11 cellular contexts compared by ENCODE assay signal in genomic region chr19:38830039-38830733, GRCh38. TPM values are rescaled to one million over a fixed set of nuclear protein-coding genes. Genes with fewer than 3 reads are reported as not detected.
DNase-seq lines count a peak whose midpoint lies in the region; ATAC-seq, FAIRE-seq and TF ChIP-seq lines count a peak whose summit lies in the region.
"Had no signal": no experiment of that assay in that cellular context is flagged by ENCODE, and none has a peak within 500 bp of the region (broad histone marks: within the 10 kb centered on the region; RNA-seq: fewer than 3 reads in every experiment).

No MANE protein-coding gene starts in this region.

- POLR2A ChIA-PET in HepG2 (lab: Yijun Ruan, JAX): interaction anchor here (1.9 to 6.2 kb wide), 6 partner anchors 9 to 177 kb away, joined by 4 to 148 read pairs (median 17); partner anchors contain the start of genes HNRNPL, MRPS12 and SARS2

- FAIRE-seq in HepG2 (lab: Jason Lieb, UNC): no peak
- FAIRE-seq: GM19239 had no signal

- H3K4me3 Mint-ChIP-seq in activated naive CD8-positive, alpha-beta T cell: peak overlapping the region; percentile 93

- BruUV-seq in HepG2 (replicated peaks; lab: Mats Ljungman, UMichigan): no TSS peak

- TF ChIP-seq RAD21 in HepG2 (CRISPR knock-in tag; IDR thresholded peaks at IDR 0.05): no peak

- H3K36me3 ChIP-seq in heart left ventricle (peaks cover 0 to 53% (median 41%) of the 10 kb centered on the region in 9 donors), HepG2 (replicated peaks in 1 of 2; ENCODE audit: control insufficient read depth in 1 of 2, insufficient read depth in 2 of 2, low read length in 2 of 2) (peaks cover 6 to 19% of the 10 kb centered on the region in 2 experiments; a peak in 4 of 5 replicates), upper lobe of left lung (peaks cover 0 to 39% (median 25%) of the 10 kb centered on the region in 4 donors)

- H3K9me3 ChIP-seq in heart left ventricle (no peaks in the 10 kb centered on the region), HepG2 (ENCODE audit: low read length) (no peaks in the 10 kb centered on the region), upper lobe of left lung (no peaks in the 10 kb centered on the region)

- no peak overlapping the region for H3K27ac Mint-ChIP-seq in activated naive CD8-positive, alpha-beta T cell

- H3K27me3 ChIP-seq in heart left ventricle (no peaks in the 10 kb centered on the region), HepG2 (ENCODE audit: control insufficient read depth in 1 of 2, insufficient read depth in 2 of 2, low read length in 2 of 2) (no peaks in the 10 kb centered on the region; a peak in 1 of 5 replicates), upper lobe of left lung (no peaks in the 10 kb centered on the region)

- intact Hi-C loops in heart left ventricle (cut with DNase I) (loop anchor here in 6 of 10 donors (2.0 to 10.0 kb wide), 8 partner anchors 19 to 195 kb away; partner anchors contain the start of genes ACTN4 (in 1 of the 6), HNRNPL (in 1 of the 6), NFKBIB (in 1 of the 6) and SIRT2 (in 1 of the 6)), Right ventricle myocardium superior (cut with DNase I) (no loop called here), HepG2 (cut with micrococcal nuclease; ENCODE audit: unreplicated experiment) (loop anchor here (2.0 to 10.0 kb wide), 3 partner anchors 21 to 175 kb away; no protein-coding TSS in a partner anchor), lower leg skin (cut with DNase I; ENCODE audit: low total_unique reads) (loop anchor here (10.0 kb wide), 1 partner anchor 195 kb away; no protein-coding TSS in a partner anchor)

- ATAC-seq in heart left ventricle (no peak), Right ventricle myocardium superior (ENCODE audit: poor library complexity) (no peak), HepG2 (no peak), upper lobe of left lung (ENCODE audit: low FRiP score in 2 of 2) (no peak)

- no peaks in the 10 kb centered on the region for H4K20me1 ChIP-seq in HepG2 (ENCODE audit: insufficient read depth, low read length)

- 79 to 87% (median 84%) methylated on average over 4 of the region's 4 CpGs for WGBS in heart left ventricle, 4 donors
- 89% methylated on average over 4 of the region's 4 CpGs for WGBS in HepG2 (ENCODE audit: low lambda C conversion rate)
- 74 to 85% methylated on average over 4 of the region's 4 CpGs for WGBS in upper lobe of left lung, 2 donors
- 68 to 73% methylated on average over 4 of the region's 4 CpGs for WGBS in lower leg skin, 2 donors

- H3K4me3 ChIP-seq in heart left ventricle: peak overlapping the region in 9 of 12 donors; percentile 43 to 90 (median 71)
- H3K4me3 ChIP-seq in HepG2 (replicated peaks in 1 of 3; ENCODE audit: insufficient read depth in 1 of 3, low read depth in 2 of 3, low read length in 3 of 3): no peak overlapping the region; a peak in 1 of 6 replicates
- H3K4me3 ChIP-seq in upper lobe of left lung: peak overlapping the region in 1 of 4 donors; percentile 84
- no peak overlapping the region for H3K4me3 ChIP-seq in lower leg skin (ENCODE audit: low read depth, poor library complexity, severe bottlenecking)

- TF ChIP-seq CTCF in heart left ventricle (IDR thresholded peaks at IDR 0.05) (no peak), HepG2 (CRISPR knock-in tag; IDR thresholded peaks at IDR 0.05) (no peak), upper lobe of left lung (IDR thresholded peaks at IDR 0.05) (no peak), lower leg skin (IDR thresholded peaks at IDR 0.05) (no peak)

- DNase-seq in heart left ventricle (no peak), Right ventricle myocardium superior (no peak), HepG2 (ENCODE audit: low spot score) (no peak), upper lobe of left lung (no peak), Kasumi-1 (lab: John Stamatoyannopoulos, UW) (no peak), DMS 273 treated with DMSO at 0.1 percent for 48 hours (lab: John Stamatoyannopoulos, UW) (no peak), lower leg skin (ENCODE audit: low spot score in 2 of 2) (no peak)
- DNase-seq: effector CD8-positive, alpha-beta T cell had no signal

- no peaks in the 10 kb centered on the region for H3K9me3 Mint-ChIP-seq in activated naive CD8-positive, alpha-beta T cell (ENCODE audit: low read depth)

- H3K27ac ChIP-seq in heart left ventricle: peak overlapping the region in 7 of 12 donors; percentile 11 to 95 (median 93)
- H3K27ac ChIP-seq in HepG2 (ENCODE audit: extremely low read length, insufficient read depth, low read length): peak overlapping the region; percentile 27
- peak overlapping the region in 3 of 4 donors; percentile 91 to 97 (median 97) for H3K27ac ChIP-seq in upper lobe of left lung

- H2AFZ ChIP-seq in HepG2 (ENCODE audit: low read length): no peak overlapping the region

- H3K36me3 Mint-ChIP-seq in activated naive CD8-positive, alpha-beta T cell: peaks cover 5% of the 10 kb centered on the region

- no peaks in the 10 kb centered on the region for H3K27me3 Mint-ChIP-seq in activated naive CD8-positive, alpha-beta T cell

- TF ChIP-seq EP300 in HepG2 (IDR thresholded peaks at IDR 0.05; ENCODE audit: low read depth in 2 of 2, low read length in 2 of 2) (no peak), HepG2 (CRISPR knock-in tag; IDR thresholded peaks at IDR 0.05; ENCODE audit: borderline replicate concordance) (no peak), upper lobe of left lung (IDR thresholded peaks at IDR 0.05) (no peak)

- H3K4me1 Mint-ChIP-seq in activated naive CD8-positive, alpha-beta T cell (ENCODE audit: low read depth): peaks cover 44% of the 10 kb centered on the region

- peaks cover 8% of the 10 kb centered on the region for H3K79me2 ChIP-seq in HepG2 (ENCODE audit: insufficient read depth, low read length)

- H3K9ac ChIP-seq in HepG2 (ENCODE audit: insufficient read depth, low read depth, low read length): peak overlapping the region; percentile 95; the same call in 1 of the 2 replicates

- TF ChIP-seq POLR2A in heart left ventricle (IDR thresholded peaks at IDR 0.05) (no peak), HepG2 (IDR thresholded peaks at IDR 0.05; ENCODE audit: insufficient read depth in 1 of 2, low read depth in 2 of 2, low read length in 2 of 2) (no peak), upper lobe of left lung (IDR thresholded peaks at IDR 0.05) (no peak), lower leg skin (IDR thresholded peaks at IDR 0.05) (no peak)

- CTCF ChIA-PET in HepG2 (lab: Yijun Ruan, JAX; ENCODE audit: low intra/inter-chr PET ratio, low total read pairs): no interaction called here

- peak overlapping the region; percentile 94 for H3K4me2 ChIP-seq in HepG2 (ENCODE audit: low read depth, low read length)

- in situ Hi-C loops in HepG2 (cut with HindIII; ENCODE audit: extremely low pct_ligation_motif_present, low pct_unique_long_range_greater_than_20kb): loop anchor here (5.0 kb wide), 1 partner anchor 88 kb away; the partner anchor contains the start of gene CAPN12

- peaks cover 0 to 49% (median 36%) of the 10 kb centered on the region in 12 donors for H3K4me1 ChIP-seq in heart left ventricle
- peaks cover 46% of the 10 kb centered on the region for H3K4me1 ChIP-seq in HepG2 (ENCODE audit: insufficient read depth, low read length)
- peaks cover 24 to 44% (median 36%) of the 10 kb centered on the region in 4 donors for H3K4me1 ChIP-seq in upper lobe of left lung

RNA-seq across cellular contexts. Expression of gene ECH1, which starts 1.4 kb away (rescaled TPM):
- 100 to 1,000 TPM; 382 to 799 (median 564) TPM for total RNA-seq in heart left ventricle
- polyA plus RNA-seq in heart left ventricle: 1,000 to 10,000 TPM in 1 of 2 donors, 100 to 1,000 TPM in 1; 446 to 1,292 TPM
- total RNA-seq in Right ventricle myocardium superior: 1,260 TPM
- 45.4 and 54.8 TPM in 2 replicates for total RNA-seq in HepG2 (2016; rRNA removed; fragmentation: Illumina TruSeq; extraction: Trizol)
- 17.9 and 23.1 TPM in 2 replicates for total RNA-seq in HepG2 (2016; cell fraction: cytosol; rRNA removed; fragmentation: Illumina TruSeq; extraction: Trizol; ENCODE audit: low read depth)
- 41.2 and 57.4 TPM in 2 replicates for total RNA-seq in HepG2 (2016; cell fraction: insoluble cytoplasmic fraction; rRNA removed; fragmentation: Illumina TruSeq; extraction: Trizol)
- 15.1 and 19.6 TPM in 2 replicates for total RNA-seq in HepG2 (2016; cell fraction: membrane; rRNA removed; fragmentation: Illumina TruSeq; extraction: Trizol)
- total RNA-seq in HepG2 (2016; cell fraction: nucleus; rRNA removed; fragmentation: Illumina TruSeq; extraction: Trizol): 31.4 and 37.2 TPM in 2 replicates
- polyA plus RNA-seq in HepG2 (2011; rRNA removed): 198 and 277 TPM in 2 replicates
- polyA plus RNA-seq in HepG2 (2011; cell fraction: cytosol; rRNA removed): 180 and 200 TPM in 2 replicates
- 123 and 139 TPM in 2 replicates for polyA plus RNA-seq in HepG2 (2011; cell fraction: nucleus; rRNA removed)
- 231 and 273 TPM in 2 replicates for polyA plus RNA-seq in HepG2 (2012)
- polyA plus RNA-seq in HepG2 (2016; cell fraction: cytosol; fragmentation: Illumina TruSeq; extraction: Trizol; ENCODE audit: low read depth): 49.8 and 49.9 TPM in 2 replicates
- polyA plus RNA-seq in HepG2 (2016; cell fraction: insoluble cytoplasmic fraction; fragmentation: Illumina TruSeq; extraction: Trizol; ENCODE audit: low read depth): 244 and 262 TPM in 2 replicates
- polyA plus RNA-seq in HepG2 (2016; cell fraction: membrane; fragmentation: Illumina TruSeq; extraction: Trizol; ENCODE audit: low read depth): 43.5 and 46.5 TPM in 2 replicates
- 142 and 151 TPM in 2 replicates for polyA plus RNA-seq in HepG2 (2016; cell fraction: nucleus; fragmentation: Illumina TruSeq; extraction: Trizol; ENCODE audit: insufficient read depth, low read depth)
- 119 and 143 TPM in 2 replicates for polyA minus RNA-seq in HepG2 (2011; rRNA and poly(A)+ RNA removed; ENCODE audit: low replicate concordance)
- polyA minus RNA-seq in HepG2 (2011; cell fraction: cytosol; rRNA and poly(A)+ RNA removed): 74.8 and 77.1 TPM in 2 replicates
- 30.3 and 39.7 TPM in 2 replicates for polyA minus RNA-seq in HepG2 (2011; cell fraction: nucleus; rRNA and poly(A)+ RNA removed)
- total RNA-seq in upper lobe of left lung: 100 to 1,000 TPM; 104 to 225 (median 189) TPM
- 100 to 1,000 TPM in 2 of 4 donors, 10 to 100 TPM in 2; 59.4 to 197 (median 109) TPM for total RNA-seq in lower leg skin

RNA-seq across cellular contexts. Expression of gene LGALS4, which starts 17.4 kb away (rescaled TPM):
- total RNA-seq in heart left ventricle (1 to 10 TPM in 2 of 9 donors, under 1 TPM in 5, not detected in 2; 0.35 to 1.3 (median 0.65) TPM), Right ventricle myocardium superior (0.86 TPM), HepG2 (2016; rRNA removed; fragmentation: Illumina TruSeq; extraction: Trizol) (0.24 and 0.32 TPM in 2 replicates), upper lobe of left lung (10 to 100 TPM in 1 of 6 donors, 1 to 10 TPM in 5; 3.1 to 12.3 (median 5.0) TPM), lower leg skin (1 to 10 TPM; 1.1 to 2.7 (median 1.9) TPM)
- polyA plus RNA-seq in heart left ventricle (under 1 TPM; 0.68 to 0.91 TPM), HepG2 (2011; rRNA removed) (0.48 and 0.71 TPM in 2 replicates)
- not detected in 2 replicates for total RNA-seq in HepG2 (2016; cell fraction: cytosol; rRNA removed; fragmentation: Illumina TruSeq; extraction: Trizol; ENCODE audit: low read depth)
- 0.39 TPM in 1 of 2 replicates, not detected in the other for total RNA-seq in HepG2 (2016; cell fraction: insoluble cytoplasmic fraction; rRNA removed; fragmentation: Illumina TruSeq; extraction: Trizol)
- 0.31 TPM in 1 of 2 replicates, not detected in the other for total RNA-seq in HepG2 (2016; cell fraction: membrane; rRNA removed; fragmentation: Illumina TruSeq; extraction: Trizol)
- 0.28 and 0.41 TPM in 2 replicates for total RNA-seq in HepG2 (2016; cell fraction: nucleus; rRNA removed; fragmentation: Illumina TruSeq; extraction: Trizol)
- polyA plus RNA-seq in HepG2 (2011; cell fraction: cytosol; rRNA removed): 0.26 and 0.30 TPM in 2 replicates
- 2.4 and 2.9 TPM in 2 replicates for polyA plus RNA-seq in HepG2 (2011; cell fraction: nucleus; rRNA removed)
- polyA plus RNA-seq in HepG2 (2012): 0.59 and 0.87 TPM in 2 replicates
- polyA plus RNA-seq in HepG2 (2016; cell fraction: cytosol; fragmentation: Illumina TruSeq; extraction: Trizol; ENCODE audit: low read depth): 0.17 TPM in 1 of 2 replicates, not detected in the other
- not detected in 2 replicates for polyA plus RNA-seq in HepG2 (2016; cell fraction: insoluble cytoplasmic fraction; fragmentation: Illumina TruSeq; extraction: Trizol; ENCODE audit: low read depth)
- 0.26 TPM in 1 of 2 replicates, not detected in the other for polyA plus RNA-seq in HepG2 (2016; cell fraction: membrane; fragmentation: Illumina TruSeq; extraction: Trizol; ENCODE audit: low read depth)
- 2.4 TPM in 1 of 2 replicates, not detected in the other for polyA plus RNA-seq in HepG2 (2016; cell fraction: nucleus; fragmentation: Illumina TruSeq; extraction: Trizol; ENCODE audit: insufficient read depth, low read depth)
- 0.42 and 0.68 TPM in 2 replicates for polyA minus RNA-seq in HepG2 (2011; rRNA and poly(A)+ RNA removed; ENCODE audit: low replicate concordance)
- polyA minus RNA-seq in HepG2 (2011; cell fraction: cytosol; rRNA and poly(A)+ RNA removed): not detected in 2 replicates
- polyA minus RNA-seq in HepG2 (2011; cell fraction: nucleus; rRNA and poly(A)+ RNA removed): 0.90 and 3.0 TPM in 2 replicates
- total RNA-seq: myocyte had no signal

RNA-seq across cellular contexts. Expression of gene HNRNPL, which starts 19.6 kb away (rescaled TPM):
- 100 to 1,000 TPM in 8 of 9 donors, 10 to 100 TPM in 1; 93.6 to 256 (median 165) TPM for total RNA-seq in heart left ventricle
- polyA plus RNA-seq in heart left ventricle: 100 to 1,000 TPM; 103 to 142 TPM
- 158 TPM for total RNA-seq in Right ventricle myocardium superior
- total RNA-seq in HepG2 (2016; rRNA removed; fragmentation: Illumina TruSeq; extraction: Trizol): 270 and 278 TPM in 2 replicates
- total RNA-seq in HepG2 (2016; cell fraction: cytosol; rRNA removed; fragmentation: Illumina TruSeq; extraction: Trizol; ENCODE audit: low read depth): 44.9 and 50.3 TPM in 2 replicates
- total RNA-seq in HepG2 (2016; cell fraction: insoluble cytoplasmic fraction; rRNA removed; fragmentation: Illumina TruSeq; extraction: Trizol): 247 and 303 TPM in 2 replicates
- 97.2 and 106 TPM in 2 replicates for total RNA-seq in HepG2 (2016; cell fraction: membrane; rRNA removed; fragmentation: Illumina TruSeq; extraction: Trizol)
- 191 and 201 TPM in 2 replicates for total RNA-seq in HepG2 (2016; cell fraction: nucleus; rRNA removed; fragmentation: Illumina TruSeq; extraction: Trizol)
- 148 and 156 TPM in 2 replicates for polyA plus RNA-seq in HepG2 (2011; rRNA removed)
- polyA plus RNA-seq in HepG2 (2011; cell fraction: cytosol; rRNA removed): 89.9 and 92.3 TPM in 2 replicates
- 184 and 197 TPM in 2 replicates for polyA plus RNA-seq in HepG2 (2011; cell fraction: nucleus; rRNA removed)
- polyA plus RNA-seq in HepG2 (2012): 166 and 314 TPM in 2 replicates
- 36.1 and 37.5 TPM in 2 replicates for polyA plus RNA-seq in HepG2 (2016; cell fraction: cytosol; fragmentation: Illumina TruSeq; extraction: Trizol; ENCODE audit: low read depth)
- 257 and 357 TPM in 2 replicates for polyA plus RNA-seq in HepG2 (2016; cell fraction: insoluble cytoplasmic fraction; fragmentation: Illumina TruSeq; extraction: Trizol; ENCODE audit: low read depth)
- 76.7 and 82.5 TPM in 2 replicates for polyA plus RNA-seq in HepG2 (2016; cell fraction: membrane; fragmentation: Illumina TruSeq; extraction: Trizol; ENCODE audit: low read depth)
- polyA plus RNA-seq in HepG2 (2016; cell fraction: nucleus; fragmentation: Illumina TruSeq; extraction: Trizol; ENCODE audit: insufficient read depth, low read depth): 372 and 405 TPM in 2 replicates
- 218 and 315 TPM in 2 replicates for polyA minus RNA-seq in HepG2 (2011; rRNA and poly(A)+ RNA removed; ENCODE audit: low replicate concordance)
- 121 and 131 TPM in 2 replicates for polyA minus RNA-seq in HepG2 (2011; cell fraction: cytosol; rRNA and poly(A)+ RNA removed)
- polyA minus RNA-seq in HepG2 (2011; cell fraction: nucleus; rRNA and poly(A)+ RNA removed): 131 and 151 TPM in 2 replicates
- total RNA-seq in upper lobe of left lung: 100 to 1,000 TPM; 156 to 274 (median 178) TPM
- total RNA-seq in lower leg skin: 100 to 1,000 TPM; 147 to 203 (median 177) TPM

RNA-seq across cellular contexts. Expression of gene LGALS7B, which starts 41.2 kb away (rescaled TPM):
- total RNA-seq in heart left ventricle (not detected), Right ventricle myocardium superior (not detected), HepG2 (2016; rRNA removed; fragmentation: Illumina TruSeq; extraction: Trizol) (0.73 and 1.7 TPM in 2 replicates), upper lobe of left lung (10 to 100 TPM in 1 of 6 donors, not detected in 5; 12.4 TPM), lower leg skin (1,000 to 10,000 TPM; 3,936 to 6,716 (median 4,891) TPM)
- polyA plus RNA-seq in heart left ventricle (not detected), HepG2 (2011; rRNA removed) (2.1 and 4.0 TPM in 2 replicates)
- not detected in 2 replicates for total RNA-seq in HepG2 (2016; cell fraction: cytosol; rRNA removed; fragmentation: Illumina TruSeq; extraction: Trizol; ENCODE audit: low read depth)
- 0.80 and 2.9 TPM in 2 replicates for total RNA-seq in HepG2 (2016; cell fraction: insoluble cytoplasmic fraction; rRNA removed; fragmentation: Illumina TruSeq; extraction: Trizol)
- total RNA-seq in HepG2 (2016; cell fraction: membrane; rRNA removed; fragmentation: Illumina TruSeq; extraction: Trizol): 0.77 TPM in 1 of 2 replicates, not detected in the other
- total RNA-seq in HepG2 (2016; cell fraction: nucleus; rRNA removed; fragmentation: Illumina TruSeq; extraction: Trizol): not detected in 2 replicates
- 4.6 and 7.7 TPM in 2 replicates for polyA plus RNA-seq in HepG2 (2011; cell fraction: cytosol; rRNA removed)
- 2.3 and 3.2 TPM in 2 replicates for polyA plus RNA-seq in HepG2 (2011; cell fraction: nucleus; rRNA removed)
- polyA plus RNA-seq in HepG2 (2012): 1.6 and 3.8 TPM in 2 replicates
- 0.27 and 0.35 TPM in 2 replicates for polyA plus RNA-seq in HepG2 (2016; cell fraction: cytosol; fragmentation: Illumina TruSeq; extraction: Trizol; ENCODE audit: low read depth)
- 1.1 and 1.9 TPM in 2 replicates for polyA plus RNA-seq in HepG2 (2016; cell fraction: insoluble cytoplasmic fraction; fragmentation: Illumina TruSeq; extraction: Trizol; ENCODE audit: low read depth)
- polyA plus RNA-seq in HepG2 (2016; cell fraction: membrane; fragmentation: Illumina TruSeq; extraction: Trizol; ENCODE audit: low read depth): 0.50 TPM in 1 of 2 replicates, not detected in the other
- polyA plus RNA-seq in HepG2 (2016; cell fraction: nucleus; fragmentation: Illumina TruSeq; extraction: Trizol; ENCODE audit: insufficient read depth, low read depth): 2.2 TPM in 1 of 2 replicates, not detected in the other
- 0.37 TPM in 1 of 2 replicates, not detected in the other for polyA minus RNA-seq in HepG2 (2011; rRNA and poly(A)+ RNA removed; ENCODE audit: low replicate concordance)
- polyA minus RNA-seq in HepG2 (2011; cell fraction: cytosol; rRNA and poly(A)+ RNA removed): 2.1 TPM in 1 of 2 replicates, not detected in the other
- not detected in 2 replicates for polyA minus RNA-seq in HepG2 (2011; cell fraction: nucleus; rRNA and poly(A)+ RNA removed)
- total RNA-seq: myocyte had no signal

RNA-seq across cellular contexts. Expression of gene RINL, which starts 47.9 kb away (rescaled TPM):
- 1 to 10 TPM; 1.6 to 5.7 (median 3.3) TPM for total RNA-seq in heart left ventricle
- 10 to 100 TPM in 1 of 2 donors, 1 to 10 TPM in 1; 5.6 to 11.3 TPM for polyA plus RNA-seq in heart left ventricle
- total RNA-seq in Right ventricle myocardium superior: 6.3 TPM
- 10.3 and 11.4 TPM in 2 replicates for total RNA-seq in HepG2 (2016; rRNA removed; fragmentation: Illumina TruSeq; extraction: Trizol)
- 4.4 and 4.8 TPM in 2 replicates for total RNA-seq in HepG2 (2016; cell fraction: cytosol; rRNA removed; fragmentation: Illumina TruSeq; extraction: Trizol; ENCODE audit: low read depth)
- 11.9 and 12.4 TPM in 2 replicates for total RNA-seq in HepG2 (2016; cell fraction: insoluble cytoplasmic fraction; rRNA removed; fragmentation: Illumina TruSeq; extraction: Trizol)
- total RNA-seq in HepG2 (2016; cell fraction: membrane; rRNA removed; fragmentation: Illumina TruSeq; extraction: Trizol): 8.3 and 11.2 TPM in 2 replicates
- 5.0 and 8.7 TPM in 2 replicates for total RNA-seq in HepG2 (2016; cell fraction: nucleus; rRNA removed; fragmentation: Illumina TruSeq; extraction: Trizol)
- polyA plus RNA-seq in HepG2 (2011; rRNA removed): 18.0 and 18.5 TPM in 2 replicates
- 13.8 and 14.5 TPM in 2 replicates for polyA plus RNA-seq in HepG2 (2011; cell fraction: cytosol; rRNA removed)
- 23.0 and 23.9 TPM in 2 replicates for polyA plus RNA-seq in HepG2 (2011; cell fraction: nucleus; rRNA removed)
- polyA plus RNA-seq in HepG2 (2012): 8.6 and 10.2 TPM in 2 replicates
- polyA plus RNA-seq in HepG2 (2016; cell fraction: cytosol; fragmentation: Illumina TruSeq; extraction: Trizol; ENCODE audit: low read depth): 2.4 and 2.6 TPM in 2 replicates
- 9.1 and 12.2 TPM in 2 replicates for polyA plus RNA-seq in HepG2 (2016; cell fraction: insoluble cytoplasmic fraction; fragmentation: Illumina TruSeq; extraction: Trizol; ENCODE audit: low read depth)
- polyA plus RNA-seq in HepG2 (2016; cell fraction: membrane; fragmentation: Illumina TruSeq; extraction: Trizol; ENCODE audit: low read depth): 5.3 and 6.5 TPM in 2 replicates
- 12.7 and 15.7 TPM in 2 replicates for polyA plus RNA-seq in HepG2 (2016; cell fraction: nucleus; fragmentation: Illumina TruSeq; extraction: Trizol; ENCODE audit: insufficient read depth, low read depth)
- polyA minus RNA-seq in HepG2 (2011; rRNA and poly(A)+ RNA removed; ENCODE audit: low replicate concordance): 3.7 and 14.6 TPM in 2 replicates
- 5.7 and 7.2 TPM in 2 replicates for polyA minus RNA-seq in HepG2 (2011; cell fraction: cytosol; rRNA and poly(A)+ RNA removed)
- polyA minus RNA-seq in HepG2 (2011; cell fraction: nucleus; rRNA and poly(A)+ RNA removed): 9.9 and 10.7 TPM in 2 replicates
- total RNA-seq in upper lobe of left lung: 10 to 100 TPM in 5 of 6 donors, 1 to 10 TPM in 1; 8.7 to 23.1 (median 13.2) TPM
- total RNA-seq in lower leg skin: 10 to 100 TPM in 3 of 4 donors, 1 to 10 TPM in 1; 5.5 to 14.0 (median 11.6) TPM

Comparison
In these comparisons a context has a peak if more than half of its experiments do, and no peak if none do; other contexts are left out.
1. H3K27ac ChIP-seq: peak in every context shown above with its lines; median percentile 97 in upper lobe of left lung; 93 in heart left ventricle; 27 in HepG2.
2. H3K4me3 ChIP-seq: peak in heart left ventricle (9 of 12); none in HepG2 (0 of 3) and lower leg skin (single experiment).